17 cellular contexts compared by ENCODE assay signal in the genomic region with DNA sequence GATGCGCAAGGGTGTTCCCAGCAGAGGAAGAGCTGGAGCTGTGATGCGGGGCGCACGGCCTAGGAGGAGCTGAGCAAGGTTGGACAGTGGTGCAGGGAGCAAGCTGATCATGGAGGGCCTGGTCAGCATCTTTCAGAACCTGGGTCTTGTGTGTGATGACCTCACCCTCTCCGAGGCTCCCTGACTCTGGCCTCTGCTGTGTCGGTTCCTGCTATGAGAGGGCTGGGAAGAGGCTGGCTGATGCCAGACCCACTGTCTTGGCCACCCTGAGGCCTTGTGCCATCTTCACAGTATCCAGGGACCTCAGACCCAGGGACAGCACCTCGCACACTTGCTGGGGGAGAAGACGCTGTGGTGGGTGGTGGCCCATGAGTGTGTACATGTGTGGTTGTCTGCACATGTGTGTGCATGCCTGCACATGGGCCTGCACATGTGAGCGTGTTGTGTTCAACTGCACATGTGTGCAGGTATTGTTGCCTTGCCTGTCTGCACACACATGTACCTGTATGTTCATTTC. TPM values are rescaled to one million over a fixed set of nuclear protein-coding genes. Genes with fewer than 3 reads are reported as not detected.
A peak's percentile ranks its signal among the peaks of the same experiment; 100 is the strongest.
DNase-seq lines count a peak whose midpoint lies in the region; ATAC-seq, FAIRE-seq and TF ChIP-seq lines count a peak whose summit lies in the region.
"Had no signal": no experiment of that assay in that cellular context is flagged by ENCODE, and none has a peak within 500 bp of the region (broad histone marks: within the 10 kb centered on the region; RNA-seq: fewer than 3 reads in every experiment).

No MANE protein-coding gene starts in this region.

- no peak for TF ChIP-seq RAD21 in K562 (CRISPR knock-in tag; conservative IDR thresholded peaks at IDR 0.05 in 1 of 2, IDR thresholded peaks at IDR 0.05 in 1 of 2)

- TF ChIP-seq EP300 in K562 (IDR thresholded peaks at IDR 0.05; ENCODE audit: low read length) = no peak

- peaks cover 0 to 4% of the 10 kb centered on the region in 2 experiments; a peak in 1 of 5 replicates for H3K4me1 ChIP-seq in K562 (replicated peaks in 1 of 2; ENCODE audit: control insufficient read depth in 2 of 2, insufficient read depth in 2 of 2, low read length in 2 of 2)
- H3K4me1 ChIP-seq in thyroid gland = peaks cover 17 to 33% of the 10 kb centered on the region in 2 donors

- no peaks in the 10 kb centered on the region for H4K20me1 ChIP-seq in K562 (replicated peaks; ENCODE audit: control insufficient read depth, insufficient read depth, low read length)

- in situ Hi-C loops in K562 (cut with MboI) = no loop called here

- DNase-seq in activated naive CD4-positive, alpha-beta T cell treated with anti-CD3 and anti-CD28 coated beads for 36 hours = no peak
- no peak for DNase-seq in activated naive CD4-positive, alpha-beta T cell treated with Interleukin-2 at 50 U/mL for 16 hours
- DNase-seq in K562 (ENCODE audit: extremely low read depth in 1 of 4, low spot score in 3 of 4) (no peak), natural killer cell (no peak), thyroid gland (peak; percentile 5 to 7), NCI-H82 treated with DMSO at 0.1 percent for 48 hours (lab: John Stamatoyannopoulos, UW; ENCODE audit: unreplicated experiment) (no peak)
- DNase-seq: cerebellar nuclear complex; H9; IMR-90; MV-4-11; NCI-H2029 treated with DMSO at 0.1 percent for 48 hours; NCI-H524 treated with DMSO at 0.1 percent for 48 hours; stimulated activated CD4-positive, alpha-beta T cell treated with anti-CD3 and anti-CD28 coated beads, Interleukin-2, amount 100 ng/mL, for 24 hours had no signal

- CTCF ChIA-PET in activated naive CD4-positive, alpha-beta T cell treated with anti-CD3 and anti-CD28 coated beads for 36 hours (lab: Charles Lee) = no interaction called here
- CTCF ChIA-PET in K562 (lab: Yijun Ruan, JAX; ENCODE audit: low intra/inter-chr PET ratio) = no interaction called here

- BruUV-seq in K562 (replicated peaks; lab: Mats Ljungman, UMichigan) = no TSS peak

- no peaks in the 10 kb centered on the region for H3K27me3 Mint-ChIP-seq in activated naive CD4-positive, alpha-beta T cell treated with anti-CD3 and anti-CD28 coated beads for 36 hours (ENCODE audit: low read depth)
- no peaks in the 10 kb centered on the region for H3K27me3 Mint-ChIP-seq in natural killer cell (ENCODE audit: low read depth in 2 of 2)

- POLR2A ChIA-PET in K562 (lab: Yijun Ruan, JAX) = no interaction called here

- H2AFZ ChIP-seq in K562 (ENCODE audit: low read depth, low read length) = no peak overlapping the region

- no peak overlapping the region for H3K4me3 Mint-ChIP-seq in activated naive CD4-positive, alpha-beta T cell treated with anti-CD3 and anti-CD28 coated beads for 36 hours
- no peak overlapping the region for H3K4me3 Mint-ChIP-seq in natural killer cell
- H3K4me3 Mint-ChIP-seq: H9, nephron had no signal

- H3K4me3 ChIP-seq in K562 (no peak overlapping the region), thyroid gland (replicated peaks in 1 of 3) (no peak overlapping the region)

- no peaks in the 10 kb centered on the region for H3K27me3 ChIP-seq in K562 (ENCODE audit: control insufficient read depth in 2 of 2, insufficient read depth in 2 of 2, low read length in 2 of 2)
- no peaks in the 10 kb centered on the region for H3K27me3 ChIP-seq in thyroid gland

- TF ChIP-seq CTCF in K562 (IDR thresholded peaks at IDR 0.05 in 2 of 3, conservative IDR thresholded peaks at IDR 0.05 in 1 of 3; ENCODE audit: insufficient read depth in 2 of 3, low read depth in 1 of 3, low read length in 3 of 3) = no peak
- no peak for TF ChIP-seq CTCF in natural killer cell (IDR thresholded peaks at IDR 0.05)
- no peak for TF ChIP-seq CTCF in thyroid gland (IDR thresholded peaks at IDR 0.05)

- no peaks in the 10 kb centered on the region for H3K79me2 ChIP-seq in K562 (ENCODE audit: control insufficient read depth, insufficient read depth, low read length)

- no peak overlapping the region for H3K4me2 ChIP-seq in K562 (ENCODE audit: insufficient read depth, low read length)

- no peak overlapping the region for H3K9ac ChIP-seq in K562 (ENCODE audit: insufficient read depth in 1 of 2, low read depth in 2 of 2, low read length in 2 of 2)

- H3K36me3 ChIP-seq in K562 (ENCODE audit: control insufficient read depth, insufficient read depth, low read length) (peaks cover 25% of the 10 kb centered on the region; the same call in 2 of the 3 replicates), thyroid gland (peaks cover 0 to 5% of the 10 kb centered on the region in 2 donors)

- peaks cover 6% of the 10 kb centered on the region for H3K4me1 Mint-ChIP-seq in activated naive CD4-positive, alpha-beta T cell treated with anti-CD3 and anti-CD28 coated beads for 36 hours (ENCODE audit: low read depth)
- peaks cover 16 to 27% of the 10 kb centered on the region in 2 donors for H3K4me1 Mint-ChIP-seq in natural killer cell
- H3K4me1 Mint-ChIP-seq: H9 had no signal

- WGBS in K562 (ENCODE audit: insufficient coverage, low coverage, missing lambda C conversion rate) = 94% methylated on average over 8 of the region's 9 CpGs
- 98 to 100% methylated on average over 6 to 7 of the region's 9 CpGs for WGBS in thyroid gland, 2 donors

- FAIRE-seq in K562 (lab: Jason Lieb, UNC) = no peak
- FAIRE-seq: G401.6 had no signal

- ATAC-seq in K562 (no peak), natural killer cell (peak in 1 of 3 donors; percentile 26), HG03196 (IDR thresholded peaks at IDR 0.05; ENCODE audit: unreplicated experiment) (no peak), GM18861 (IDR thresholded peaks at IDR 0.05; ENCODE audit: unreplicated experiment) (no peak)

- H3K36me3 Mint-ChIP-seq in activated naive CD4-positive, alpha-beta T cell treated with anti-CD3 and anti-CD28 coated beads for 36 hours (ENCODE audit: low read depth) = peaks cover 37% of the 10 kb centered on the region
- H3K36me3 Mint-ChIP-seq in natural killer cell = no peaks in the 10 kb centered on the region

- H3K27ac Mint-ChIP-seq in activated naive CD4-positive, alpha-beta T cell treated with anti-CD3 and anti-CD28 coated beads for 36 hours = peak overlapping the region; percentile 67
- H3K27ac Mint-ChIP-seq in natural killer cell = peak overlapping the region; percentile 59 to 73
- H3K27ac Mint-ChIP-seq: H9 had no signal

- no peaks in the 10 kb centered on the region for H3K9me3 Mint-ChIP-seq in activated naive CD4-positive, alpha-beta T cell treated with anti-CD3 and anti-CD28 coated beads for 36 hours
- peaks cover 0 to 8% of the 10 kb centered on the region in 2 donors for H3K9me3 Mint-ChIP-seq in natural killer cell
- H3K9me3 Mint-ChIP-seq: nephron had no signal

- H3K27ac ChIP-seq in K562 (ENCODE audit: extremely low read depth, low read depth, low read length) = no peak overlapping the region
- H3K27ac ChIP-seq in thyroid gland = peak overlapping the region; percentile 47 to 84 (median 70)

- no peaks in the 10 kb centered on the region; the same call in 1 of the 2 replicates for H3K9me3 ChIP-seq in K562 (replicated peaks; ENCODE audit: control insufficient read depth, insufficient read depth, low read depth, low read length)
- no peaks in the 10 kb centered on the region for H3K9me3 ChIP-seq in thyroid gland

- TF ChIP-seq POLR2A in K562 (conservative IDR thresholded peaks at IDR 0.05) = no peak
- no peak for TF ChIP-seq POLR2A in thyroid gland (IDR thresholded peaks at IDR 0.05)

- intact Hi-C loops in activated naive CD4-positive, alpha-beta T cell treated with anti-CD3 and anti-CD28 coated beads for 36 hours (cut with micrococcal nuclease) = no loop called here
- intact Hi-C loops in K562 (cut with micrococcal nuclease) (no loop called here), natural killer cell (cut with micrococcal nuclease) (no loop called here), thyroid gland (cut with DNase I) (no loop called here)

- H3K9me1 ChIP-seq in K562 (ENCODE audit: control insufficient read depth, insufficient read depth, low read length) = no peaks in the 10 kb centered on the region

TF ChIP-seq in K562, 482 proteins besides CTCF, POLR2A, EP300 and RAD21 (continues in another document):
- TF ChIP-seq ZC3H4 (CRISPR knock-in tag; IDR thresholded peaks at IDR 0.05; ENCODE audit: borderline replicate concordance) = no peak
- TF ChIP-seq POLR2G (IDR thresholded peaks at IDR 0.05; ENCODE audit: low read depth, low read length) = 0 out of 2 replicates have a peak, but pooled peaks have one; percentile 24
- no peak for TF ChIP-seq TAF7 (tag; IDR thresholded peaks at IDR 0.05)
- no peak for TF ChIP-seq ZNF644 (tag; IDR thresholded peaks at IDR 0.05; ENCODE audit: low read depth)
- no peak for TF ChIP-seq TCF3 (CRISPR knock-in tag; IDR thresholded peaks at IDR 0.05)

RNA-seq across cellular contexts. Expression of a gene that starts 16.5 kb away (rescaled TPM):
- total RNA-seq in activated naive CD4-positive, alpha-beta T cell treated with anti-CD3 and anti-CD28 coated beads for 36 hours = 1 to 10 TPM; 1.7 to 1.8 TPM
- total RNA-seq in K562 (2011; cell fraction: chromatin; rRNA removed; ENCODE audit: low replicate concordance) = 0.26 and 0.49 TPM in 2 replicates
- total RNA-seq in K562 (2011; cell fraction: nucleolus; rRNA removed) = 0.13 and 0.33 TPM in 2 replicates
- 0.22 and 0.23 TPM in 2 replicates for total RNA-seq in K562 (2011; cell fraction: nucleoplasm; rRNA removed)
- total RNA-seq in K562 (2014; rRNA removed) (0.05 TPM in 1 of 2 replicates, not detected in the other), K562 (2014; rRNA removed; fragmentation: Illumina TruSeq; extraction: Trizol) (not detected in 2 replicates), K562 (2015; rRNA removed; fragmentation: Illumina TruSeq; extraction: Trizol) (0.04 TPM in 1 of 2 replicates, not detected in the other), K562 (2021) (0.13 and 0.24 TPM in 2 replicates), natural killer cell (10 to 100 TPM; 21.1 to 23.9 (median 23.5) TPM), thyroid gland (1 to 10 TPM in 3 of 4 donors, under 1 TPM in 1; 0.67 to 9.4 (median 4.3) TPM)
- polyA plus RNA-seq in K562 (2011; rRNA removed) (not detected in 2 replicates), K562 (2014; fragmentation: Illumina TruSeq; extraction: Trizol) (0.06 and 0.10 TPM in 2 replicates), K562 (2014; fragmentation: Nextera tagmentation; extraction: Ambion mirVana) (not detected), K562 (2014; rRNA removed) (0.05 TPM in 2 replicates)
- 0.03 and 0.06 TPM in 2 replicates for polyA plus RNA-seq in K562 (2011; cell fraction: cytosol; rRNA removed)
- 0.11 TPM in 2 replicates for polyA plus RNA-seq in K562 (2011; cell fraction: nucleus; rRNA removed)
- polyA plus RNA-seq in K562 (2012) = 0.13 and 0.36 TPM in 2 replicates
- polyA minus RNA-seq in K562 (2011; rRNA and poly(A)+ RNA removed) = not detected in 2 replicates
- not detected in 2 replicates for polyA minus RNA-seq in K562 (2011; cell fraction: cytosol; rRNA and poly(A)+ RNA removed)
- polyA minus RNA-seq in K562 (2011; cell fraction: nucleus; rRNA and poly(A)+ RNA removed) = 0.11 TPM in 1 of 2 replicates, not detected in the other

Comparison
In these comparisons a context has a peak if more than half of its experiments do, and no peak if none do; other contexts are left out.
1. DNase-seq: peak in thyroid gland (2 of 2); none in activated naive CD4-positive, alpha-beta T cell treated with anti-CD3 and anti-CD28 coated beads for 36 hours (single experiment), activated naive CD4-positive, alpha-beta T cell treated with Interleukin-2 at 50 U/mL for 16 hours (single experiment), K562 (0 of 4), natural killer cell (single experiment) and NCI-H82 treated with DMSO at 0.1 percent for 48 hours (single experiment).